ENCODE assay signal across 11 cellular contexts in genomic region chr13:113211774-113212173, GRCh38. TPM values are rescaled to one million over a fixed set of nuclear protein-coding genes. Genes with fewer than 3 reads are reported as not detected.
A peak's percentile ranks its signal among the peaks of the same experiment; 100 is the strongest.
DNase-seq lines count a peak whose midpoint lies in the region; ATAC-seq and TF ChIP-seq lines count a peak whose summit lies in the region.
"Had no signal": no experiment of that assay in that cellular context is flagged by ENCODE, and none has a peak within 500 bp of the region (broad histone marks: within the 10 kb centered on the region; RNA-seq: fewer than 3 reads in every experiment).

No MANE protein-coding gene starts in this region.

- intact Hi-C loops in activated naive CD4-positive, alpha-beta T cell treated with anti-CD3 and anti-CD28 coated beads for 36 hours (cut with micrococcal nuclease): no loop called here
- intact Hi-C loops in natural killer cell (cut with micrococcal nuclease): no loop called here

- H3K4me1 ChIP-seq in HUES48 (ENCODE audit: control insufficient read depth, insufficient read depth, low read length): peaks cover 31% of the 10 kb centered on the region

- peaks cover 21% of the 10 kb centered on the region for H3K36me3 Mint-ChIP-seq in activated naive CD4-positive, alpha-beta T cell treated with anti-CD3 and anti-CD28 coated beads for 36 hours (ENCODE audit: low read depth)
- H3K36me3 Mint-ChIP-seq in natural killer cell: no peaks in the 10 kb centered on the region
- H3K36me3 Mint-ChIP-seq: naive B cell had no signal

- CTCF ChIA-PET in activated naive CD4-positive, alpha-beta T cell treated with anti-CD3 and anti-CD28 coated beads for 36 hours (lab: Charles Lee): no interaction called here

- peaks cover 28% of the 10 kb centered on the region for H3K4me1 Mint-ChIP-seq in activated naive CD4-positive, alpha-beta T cell treated with anti-CD3 and anti-CD28 coated beads for 36 hours (ENCODE audit: low read depth)
- H3K4me1 Mint-ChIP-seq in natural killer cell: peaks cover 26 to 36% of the 10 kb centered on the region in 2 donors

- H3K4me3 ChIP-seq in HUES48 (ENCODE audit: low read depth, low read length): peak overlapping the region; percentile 2; the same call in 1 of the 2 replicates

- no peaks in the 10 kb centered on the region for H3K27me3 ChIP-seq in HUES48 (ENCODE audit: control insufficient read depth, insufficient read depth, low read length)

- no peak overlapping the region for H3K9ac ChIP-seq in HUES48 (ENCODE audit: low read depth, low read length)

- no peaks in the 10 kb centered on the region for H3K9me3 ChIP-seq in HUES48 (ENCODE audit: control insufficient read depth, insufficient read depth, low read length)

- TF ChIP-seq CTCF in natural killer cell (IDR thresholded peaks at IDR 0.05): no peak

- ATAC-seq in natural killer cell (no peak), HG02973 (IDR thresholded peaks at IDR 0.05; ENCODE audit: unreplicated experiment) (no peak), HG02884 (IDR thresholded peaks at IDR 0.05; ENCODE audit: unreplicated experiment) (no peak)

- no peaks in the 10 kb centered on the region for H3K9me3 Mint-ChIP-seq in activated naive CD4-positive, alpha-beta T cell treated with anti-CD3 and anti-CD28 coated beads for 36 hours
- no peaks in the 10 kb centered on the region for H3K9me3 Mint-ChIP-seq in natural killer cell
- H3K9me3 Mint-ChIP-seq: naive B cell had no signal

- peak overlapping the region; percentile 31 for H3K4me3 Mint-ChIP-seq in activated naive CD4-positive, alpha-beta T cell treated with anti-CD3 and anti-CD28 coated beads for 36 hours
- H3K4me3 Mint-ChIP-seq in natural killer cell: peak overlapping the region; percentile 53

- no peaks in the 10 kb centered on the region for H3K27me3 Mint-ChIP-seq in activated naive CD4-positive, alpha-beta T cell treated with anti-CD3 and anti-CD28 coated beads for 36 hours (ENCODE audit: low read depth)
- H3K27me3 Mint-ChIP-seq in natural killer cell (ENCODE audit: low read depth in 2 of 2): no peaks in the 10 kb centered on the region
- H3K27me3 Mint-ChIP-seq: naive B cell had no signal

- no peak overlapping the region for H3K27ac ChIP-seq in HUES48 (ENCODE audit: low read depth, low read length)

- H3K36me3 ChIP-seq in HUES48 (ENCODE audit: control insufficient read depth, insufficient read depth, low read length): peaks cover 16% of the 10 kb centered on the region

- DNase-seq in DMS53 (lab: John Stamatoyannopoulos, UW) (peak; percentile 23), DMS53 treated with DMSO at 0.1 percent for 48 hours (lab: John Stamatoyannopoulos, UW; ENCODE audit: unreplicated experiment) (no peak), natural killer cell (no peak), HCEC 1CT (no peak)
- DNase-seq in activated naive CD4-positive, alpha-beta T cell treated with anti-CD3 and anti-CD28 coated beads for 36 hours: peak; percentile 28
- DNase-seq: naive B cell, NCI-H526 treated with DMSO at 0.1 percent for 48 hours had no signal

- H3K27ac Mint-ChIP-seq in activated naive CD4-positive, alpha-beta T cell treated with anti-CD3 and anti-CD28 coated beads for 36 hours: no peak overlapping the region
- H3K27ac Mint-ChIP-seq in natural killer cell: peak overlapping the region; percentile 12 to 71

RNA-seq across cellular contexts. Expression of gene CUL4A, which starts 2.4 kb away (rescaled TPM):
- 10 to 100 TPM; 58.9 to 59.4 TPM for total RNA-seq in activated naive CD4-positive, alpha-beta T cell treated with anti-CD3 and anti-CD28 coated beads for 36 hours
- total RNA-seq in natural killer cell: 10 to 100 TPM; 56.3 to 97.8 (median 97.7) TPM

RNA-seq across cellular contexts. Expression of gene PCID2, which starts 3.3 kb away (rescaled TPM):
- 10 to 100 TPM; 63.5 to 67.1 TPM for total RNA-seq in activated naive CD4-positive, alpha-beta T cell treated with anti-CD3 and anti-CD28 coated beads for 36 hours
- total RNA-seq in natural killer cell: 10 to 100 TPM; 26.4 to 68.9 (median 42.3) TPM

RNA-seq across cellular contexts. Expression of gene PROZ, which starts 53.3 kb away (rescaled TPM):
- not detected for total RNA-seq in activated naive CD4-positive, alpha-beta T cell treated with anti-CD3 and anti-CD28 coated beads for 36 hours
- under 1 TPM in 1 of 3 donors, not detected in 2; 0.82 TPM for total RNA-seq in natural killer cell
- total RNA-seq: A172 had no signal

Comparison
In these comparisons a context has a peak if more than half of its experiments do, and no peak if none do; other contexts are left out.
1. DNase-seq: peak in DMS53 (single experiment) and activated naive CD4-positive, alpha-beta T cell treated with anti-CD3 and anti-CD28 coated beads for 36 hours (single experiment); none in DMS53 treated with DMSO at 0.1 percent for 48 hours (single experiment), natural killer cell (single experiment) and HCEC 1CT (single experiment).